Comparison of ENCODE assay signal across 9 cellular contexts in genomic region chr1:148532158-148532557, GRCh38. TPM values are rescaled to one million over a fixed set of nuclear protein-coding genes. Genes with fewer than 3 reads are reported as not detected.
"Had no signal": no experiment of that assay in that cellular context is flagged by ENCODE, and none has a peak within 500 bp of the region (broad histone marks: within the 10 kb centered on the region; RNA-seq: fewer than 3 reads in every experiment).

No MANE protein-coding gene starts in this region.

RNA-seq across cellular contexts. Expression of gene PPIAL4G, which starts 49.1 kb away (rescaled TPM):
- total RNA-seq: dermis microvascular lymphatic vessel endothelial cell, fibroblast of villous mesenchyme, gastroesophageal sphincter, left cardiac atrium, left ventricle myocardium inferior, lower lobe of right lung, prostate gland, sciatic nerve, skeletal muscle tissue had no signal
